16 cellular contexts compared by ENCODE assay signal in genomic region chr1:204225841-204226745, GRCh38. TPM values are rescaled to one million over a fixed set of nuclear protein-coding genes. Genes with fewer than 3 reads are reported as not detected.
DNase-seq lines count a peak whose midpoint lies in the region; ATAC-seq and TF ChIP-seq lines count a peak whose summit lies in the region.
"Had no signal": no experiment of that assay in that cellular context is flagged by ENCODE, and none has a peak within 500 bp of the region (broad histone marks: within the 10 kb centered on the region; RNA-seq: fewer than 3 reads in every experiment).

No MANE protein-coding gene starts in this region.

- dilution Hi-C loops in mammary epithelial cell (cut with HindIII; ENCODE audit: low sequenced_read_pairs) = no loop called here

- TF ChIP-seq CTCF in mammary epithelial cell (conservative IDR thresholded peaks at IDR 0.05 in 1 of 2, IDR thresholded peaks at IDR 0.05 in 1 of 2; ENCODE audit: extremely low read depth in 1 of 2, insufficient read depth in 1 of 2, low read depth in 1 of 2, low read length in 2 of 2) = no peak
- TF ChIP-seq CTCF in lower lobe of right lung (IDR thresholded peaks at IDR 0.05) = no peak
- no peak for TF ChIP-seq CTCF in activated CD8-positive, alpha-beta T cell treated with anti-CD3 and anti-CD28 coated beads for 36 hours (IDR thresholded peaks at IDR 0.05)
- no peak for TF ChIP-seq CTCF in GM10266 (IDR thresholded peaks at IDR 0.05; ENCODE audit: control insufficient read depth, insufficient read depth, low read depth, missing control alignments)

- 14% methylated on average over 16 of the region's 16 CpGs for WGBS in mammary epithelial cell (ENCODE audit: low coverage, missing lambda C conversion rate)

- in situ Hi-C loops in mammary epithelial cell (cut with MboI; ENCODE audit: low sequenced_read_pairs in 2 of 2) = no loop called here

- H3K4me1 ChIP-seq in mammary epithelial cell (ENCODE audit: insufficient read depth, low read length) (peaks cover 19% of the 10 kb centered on the region), lower lobe of right lung (no peaks in the 10 kb centered on the region)
- H3K4me1 ChIP-seq: right atrium auricular region had no signal

- peak; percentile 36 to 45 for ATAC-seq in lower lobe of right lung
- ATAC-seq in GM19397 (IDR thresholded peaks at IDR 0.05; ENCODE audit: unreplicated experiment) = no peak
- no peak for ATAC-seq in activated CD8-positive, alpha-beta T cell treated with anti-CD3 and anti-CD28 coated beads for 36 hours
- no peak for ATAC-seq in GM21825 (IDR thresholded peaks at IDR 0.05; ENCODE audit: unreplicated experiment)
- ATAC-seq: heart left ventricle had no signal

- H3K27me3 ChIP-seq in mammary epithelial cell (ENCODE audit: insufficient read depth, low read length) = no peaks in the 10 kb centered on the region
- no peaks in the 10 kb centered on the region for H3K27me3 ChIP-seq in lower lobe of right lung (ENCODE audit: low read depth)
- H3K27me3 ChIP-seq: heart left ventricle, right atrium auricular region, tibial artery had no signal

- CTCF ChIA-PET in mammary epithelial cell (lab: Charles Lee; ENCODE audit: low non-redundant PET) = no interaction called here
- CTCF ChIA-PET in activated CD8-positive, alpha-beta T cell treated with anti-CD3 and anti-CD28 coated beads for 36 hours (lab: Charles Lee) = interaction anchor here (1.2 to 1.7 kb wide), 2 partner anchors 64 to 137 kb away, joined by 4 read pairs; no protein-coding TSS in a partner anchor

- no peak overlapping the region for H3K9ac ChIP-seq in mammary epithelial cell (ENCODE audit: insufficient read depth, low read length)

- POLR2A ChIA-PET in activated CD8-positive, alpha-beta T cell treated with anti-CD3 and anti-CD28 coated beads for 36 hours (lab: Charles Lee) = no interaction called here

- H3K4me1 Mint-ChIP-seq in activated CD8-positive, alpha-beta T cell treated with anti-CD3 and anti-CD28 coated beads for 36 hours (ENCODE audit: low read depth) = no peaks in the 10 kb centered on the region

- H3K36me3 ChIP-seq in mammary epithelial cell (ENCODE audit: insufficient read depth, low read length) = no peaks in the 10 kb centered on the region
- H3K36me3 ChIP-seq in lower lobe of right lung = peaks cover 12% of the 10 kb centered on the region

- H3K27ac Mint-ChIP-seq in activated CD8-positive, alpha-beta T cell treated with anti-CD3 and anti-CD28 coated beads for 36 hours = no peak overlapping the region

- intact Hi-C loops in mammary epithelial cell (cut with micrococcal nuclease) = no loop called here
- intact Hi-C loops in lower lobe of right lung (cut with DNase I) = no loop called here
- intact Hi-C loops in activated CD8-positive, alpha-beta T cell treated with anti-CD3 and anti-CD28 coated beads for 36 hours (cut with micrococcal nuclease) = no loop called here

- H3K79me2 ChIP-seq in mammary epithelial cell (ENCODE audit: insufficient read depth, low read length) = no peaks in the 10 kb centered on the region

- H3K9me3 ChIP-seq in mammary epithelial cell (replicated peaks; ENCODE audit: insufficient read depth, low read length) (no peaks in the 10 kb centered on the region), lower lobe of right lung (no peaks in the 10 kb centered on the region)
- H3K9me3 ChIP-seq: heart left ventricle, right atrium auricular region, tibial artery had no signal

- DNase-seq in DMS53 (lab: John Stamatoyannopoulos, UW) (peak; percentile 48), NOMO-1 treated with dmso at 0.1 percent for 144 hours (lab: John Stamatoyannopoulos, UW; ENCODE audit: unreplicated experiment) (peak; percentile 37), mammary epithelial cell (peak; percentile 76), lower lobe of right lung (no peak), GM10266 (ENCODE audit: extremely low spot score) (no peak)
- DNase-seq in activated CD8-positive, alpha-beta T cell treated with anti-CD3 and anti-CD28 coated beads for 36 hours = no peak
- DNase-seq: DND-41, heart left ventricle, NCI-H1417, NCI-H82, T-helper 2 cell, tibial artery had no signal

- BruUV-seq in mammary epithelial cell (replicated peaks; lab: Mats Ljungman, UMichigan) = no TSS peak

- H3K4me3 Mint-ChIP-seq in activated CD8-positive, alpha-beta T cell treated with anti-CD3 and anti-CD28 coated beads for 36 hours = no peak overlapping the region

- H3K27me3 Mint-ChIP-seq in activated CD8-positive, alpha-beta T cell treated with anti-CD3 and anti-CD28 coated beads for 36 hours = no peaks in the 10 kb centered on the region

- no peaks in the 10 kb centered on the region for H4K20me1 ChIP-seq in mammary epithelial cell (ENCODE audit: insufficient read depth, low read length)

- no peaks in the 10 kb centered on the region for H3K9me3 Mint-ChIP-seq in activated CD8-positive, alpha-beta T cell treated with anti-CD3 and anti-CD28 coated beads for 36 hours

- H3K36me3 Mint-ChIP-seq in activated CD8-positive, alpha-beta T cell treated with anti-CD3 and anti-CD28 coated beads for 36 hours (ENCODE audit: low read depth) = no peaks in the 10 kb centered on the region

- no peak overlapping the region for H3K4me3 ChIP-seq in mammary epithelial cell (replicated peaks in 1 of 3; ENCODE audit: insufficient read depth in 1 of 3, low read depth in 2 of 3, low read length in 3 of 3)
- H3K4me3 ChIP-seq in lower lobe of right lung = no peak overlapping the region
- H3K4me3 ChIP-seq: heart left ventricle, right atrium auricular region, tibial artery had no signal

- H3K4me2 ChIP-seq in mammary epithelial cell (ENCODE audit: insufficient read depth, low read depth, low read length) = peak overlapping the region; percentile 62

- peak overlapping the region; percentile 39 for H2AFZ ChIP-seq in mammary epithelial cell (ENCODE audit: low read depth, low read length)

- H3K27ac ChIP-seq in mammary epithelial cell (ENCODE audit: insufficient read depth, low read depth, low read length) (no peak overlapping the region), lower lobe of right lung (no peak overlapping the region)
- H3K27ac ChIP-seq: heart left ventricle, right atrium auricular region, tibial artery had no signal

RNA-seq across cellular contexts. Expression of gene GOLT1A, which starts 12.3 kb away (rescaled TPM):
- total RNA-seq in mammary epithelial cell (under 1 TPM in 1 of 2 donors, not detected in 1; 0.59 TPM), lower lobe of right lung (11.9 TPM)
- polyA plus RNA-seq in mammary epithelial cell = 0.22 TPM
- not detected for polyA minus RNA-seq in mammary epithelial cell
- total RNA-seq in activated CD8-positive, alpha-beta T cell treated with anti-CD3 and anti-CD28 coated beads for 36 hours = not detected
- total RNA-seq: mononuclear cell, right atrium auricular region had no signal

RNA-seq across cellular contexts. Expression of gene KISS1, which starts 29.8 kb away (rescaled TPM):
- total RNA-seq in mammary epithelial cell (not detected), lower lobe of right lung (not detected)
- not detected for polyA plus RNA-seq in mammary epithelial cell
- not detected for polyA minus RNA-seq in mammary epithelial cell
- total RNA-seq in activated CD8-positive, alpha-beta T cell treated with anti-CD3 and anti-CD28 coated beads for 36 hours = not detected
- total RNA-seq: heart left ventricle, mononuclear cell, right atrium auricular region had no signal
- polyA plus RNA-seq: heart left ventricle had no signal

RNA-seq across cellular contexts. Expression of gene REN, which starts 60.0 kb away (rescaled TPM):
- total RNA-seq in mammary epithelial cell = not detected
- polyA plus RNA-seq in mammary epithelial cell = 0.09 TPM
- polyA minus RNA-seq in mammary epithelial cell = not detected
- 0.59 TPM for total RNA-seq in lower lobe of right lung
- total RNA-seq in activated CD8-positive, alpha-beta T cell treated with anti-CD3 and anti-CD28 coated beads for 36 hours = not detected
- total RNA-seq: heart left ventricle, mononuclear cell had no signal
- polyA plus RNA-seq: heart left ventricle had no signal

Comparison
In these comparisons a context has a peak if more than half of its experiments do, and no peak if none do; other contexts are left out.
1. DNase-seq: peak in DMS53 (single experiment), NOMO-1 treated with dmso at 0.1 percent for 144 hours (single experiment) and mammary epithelial cell (single experiment); none in lower lobe of right lung (single experiment), activated CD8-positive, alpha-beta T cell treated with anti-CD3 and anti-CD28 coated beads for 36 hours (single experiment) and GM10266 (single experiment).
2. ATAC-seq: peak in lower lobe of right lung (2 of 2); none in GM19397 (single experiment), activated CD8-positive, alpha-beta T cell treated with anti-CD3 and anti-CD28 coated beads for 36 hours (single experiment) and GM21825 (single experiment).